In genomic region chr6:168132531-168133184, GRCh38 we compare ENCODE assay signal across 8 cellular contexts. TPM values are rescaled to one million over a fixed set of nuclear protein-coding genes. Genes with fewer than 3 reads are reported as not detected.
DNase-seq lines count a peak whose midpoint lies in the region; ATAC-seq and TF ChIP-seq lines count a peak whose summit lies in the region.

No MANE protein-coding gene starts in this region.

- no peaks in the 10 kb centered on the region for H3K9me2 ChIP-seq in MM.1S (replicated peaks; ENCODE audit: insufficient read depth, low read length)

- no peaks in the 10 kb centered on the region for H3K9me3 ChIP-seq in MM.1S (replicated peaks; ENCODE audit: insufficient read depth, low read length)

- ATAC-seq in foreskin keratinocyte: peak; percentile 41

- peak; percentile 56 for TF ChIP-seq CTCF in AG10803 (conservative IDR thresholded peaks at IDR 0.05; ENCODE audit: low read length)
- peak; percentile 41 for TF ChIP-seq CTCF in foreskin keratinocyte (conservative IDR thresholded peaks at IDR 0.05)
- TF ChIP-seq CTCF in MM.1S (IDR thresholded peaks at IDR 0.05; ENCODE audit: low read length): no peak

- no peak overlapping the region for H3K9ac ChIP-seq in MM.1S (ENCODE audit: low read length)

- H3K4me2 ChIP-seq in MM.1S (ENCODE audit: low read depth, low read length): no peak overlapping the region

- H3K4me3 Mint-ChIP-seq in activated CD4-positive, alpha-beta T cell treated with anti-CD3 and anti-CD28 coated beads, Interleukin-2, amount 10 ng/mL, durations not matched to agents 7 days and 5 days: no peak overlapping the region

- H3K27ac Mint-ChIP-seq in activated CD4-positive, alpha-beta T cell treated with anti-CD3 and anti-CD28 coated beads, Interleukin-2, amount 10 ng/mL, durations not matched to agents 7 days and 5 days: no peak overlapping the region

- DNase-seq in AG10803 (ENCODE audit: low read depth): peak; percentile 55
- DNase-seq in NCI-H526 (lab: John Stamatoyannopoulos, UW): peak; percentile 55 to 81
- no peak for DNase-seq in foreskin keratinocyte
- peak in 53 of 56 donors; percentile 24 to 91 (median 72) for DNase-seq in nucleus accumbens (lab: John Stamatoyannopoulos, UW)
- DNase-seq in MM.1S: no peak
- no peak for DNase-seq in SW480 (ENCODE audit: low spot score)
- DNase-seq in activated CD4-positive, alpha-beta T cell treated with anti-CD3 and anti-CD28 coated beads, Interleukin-2, amount 10 ng/mL, durations not matched to agents 7 days and 5 days: no peak
- no peak for DNase-seq in cerebellar nuclear complex (lab: John Stamatoyannopoulos, UW)

- H3K27me3 ChIP-seq in foreskin keratinocyte: peaks cover 10% of the 10 kb centered on the region
- no peaks in the 10 kb centered on the region for H3K27me3 ChIP-seq in MM.1S (replicated peaks; ENCODE audit: insufficient read depth, low read length)

- H2AFZ ChIP-seq in MM.1S (ENCODE audit: low read length): no peak overlapping the region

- no peaks in the 10 kb centered on the region for H3K4me1 Mint-ChIP-seq in activated CD4-positive, alpha-beta T cell treated with anti-CD3 and anti-CD28 coated beads, Interleukin-2, amount 10 ng/mL, durations not matched to agents 7 days and 5 days

- no peaks in the 10 kb centered on the region for H3K79me2 ChIP-seq in MM.1S (ENCODE audit: low read length)

- H3K9me3 Mint-ChIP-seq in activated CD4-positive, alpha-beta T cell treated with anti-CD3 and anti-CD28 coated beads, Interleukin-2, amount 10 ng/mL, durations not matched to agents 7 days and 5 days: no peaks in the 10 kb centered on the region

- H3K27ac ChIP-seq in foreskin keratinocyte (no peak overlapping the region), MM.1S (ENCODE audit: low read length) (no peak overlapping the region)

- no peaks in the 10 kb centered on the region for H3K36me3 Mint-ChIP-seq in activated CD4-positive, alpha-beta T cell treated with anti-CD3 and anti-CD28 coated beads, Interleukin-2, amount 10 ng/mL, durations not matched to agents 7 days and 5 days (ENCODE audit: low read depth)

- H3K4me1 ChIP-seq in foreskin keratinocyte (no peaks in the 10 kb centered on the region), MM.1S (ENCODE audit: low read length) (no peaks in the 10 kb centered on the region)

- POLR2A ChIA-PET in activated CD4-positive, alpha-beta T cell treated with anti-CD3 and anti-CD28 coated beads, Interleukin-2, amount 10 ng/mL, durations not matched to agents 7 days and 5 days (lab: Charles Lee): no interaction called here

- H3K4me3 ChIP-seq in AG10803 (ENCODE audit: low read length) (peak overlapping the region; percentile 47), MM.1S (ENCODE audit: low read length) (no peak overlapping the region)

- H3K27me3 Mint-ChIP-seq in activated CD4-positive, alpha-beta T cell treated with anti-CD3 and anti-CD28 coated beads, Interleukin-2, amount 10 ng/mL, durations not matched to agents 7 days and 5 days: peaks cover 6% of the 10 kb centered on the region

- H4K20me1 ChIP-seq in MM.1S (ENCODE audit: insufficient read depth, low read length): no peaks in the 10 kb centered on the region

- no peaks in the 10 kb centered on the region for H3F3A ChIP-seq in MM.1S (ENCODE audit: insufficient read depth, low read length)

- no peaks in the 10 kb centered on the region for H3K36me3 ChIP-seq in MM.1S (replicated peaks; ENCODE audit: insufficient read depth, low read length)

- CTCF ChIA-PET in activated CD4-positive, alpha-beta T cell treated with anti-CD3 and anti-CD28 coated beads, Interleukin-2, amount 10 ng/mL, durations not matched to agents 7 days and 5 days (lab: Charles Lee): interaction anchor here (0.6 to 0.7 kb wide), 2 partner anchors 16 to 112 kb away, joined by 3 to 4 read pairs; no protein-coding TSS in a partner anchor

RNA-seq across cellular contexts. Expression of gene FRMD1, which starts 53.6 kb away (rescaled TPM):
- not detected in 2 replicates for total RNA-seq in foreskin keratinocyte
- not detected in 2 replicates for polyA plus RNA-seq in foreskin keratinocyte
- not detected for total RNA-seq in activated CD4-positive, alpha-beta T cell treated with anti-CD3 and anti-CD28 coated beads, Interleukin-2, amount 10 ng/mL, durations not matched to agents 7 days and 5 days

Comparison
In these comparisons a context has a peak if more than half of its experiments do, and no peak if none do; other contexts are left out.
1. DNase-seq: peak in AG10803 (single experiment), NCI-H526 (2 of 2) and nucleus accumbens (53 of 56); none in foreskin keratinocyte (0 of 2), MM.1S (single experiment), SW480 (single experiment), activated CD4-positive, alpha-beta T cell treated with anti-CD3 and anti-CD28 coated beads, Interleukin-2, amount 10 ng/mL, durations not matched to agents 7 days and 5 days (single experiment) and cerebellar nuclear complex (0 of 2).